ENCODE assay signal across 11 cellular contexts in the genomic region with DNA sequence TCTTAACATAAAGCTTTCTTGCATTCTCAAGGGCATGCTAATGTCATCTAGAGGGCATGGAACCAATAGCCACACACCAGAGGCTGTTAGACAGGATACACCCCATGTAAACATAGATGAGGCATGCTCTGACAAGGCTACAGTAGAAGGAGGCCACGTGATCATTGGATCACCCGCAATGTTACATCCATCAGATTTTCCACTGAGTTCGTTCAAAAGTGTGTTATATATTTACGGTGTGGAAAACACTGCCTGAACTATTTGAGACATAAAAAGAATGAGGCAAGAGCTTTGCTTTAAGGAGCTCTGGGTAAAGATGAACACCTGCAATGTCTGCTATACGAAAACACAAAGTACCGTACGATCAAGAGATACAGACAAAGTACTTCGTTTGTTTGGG.
DNase-seq lines count a peak whose midpoint lies in the region; ATAC-seq and TF ChIP-seq lines count a peak whose summit lies in the region.
"Had no signal": no experiment of that assay in that cellular context is flagged by ENCODE, and none has a peak within 500 bp of the region (broad histone marks: within the 10 kb centered on the region; RNA-seq: fewer than 3 reads in every experiment).

No MANE protein-coding gene starts in this region.

- no peak for TF ChIP-seq CTCF in brain microvascular endothelial cell (IDR thresholded peaks at IDR 0.05; ENCODE audit: low read depth, low read length, missing control alignments)

- no peaks in the 10 kb centered on the region for H3K27me3 ChIP-seq in brain microvascular endothelial cell (replicated peaks)
- H3K27me3 ChIP-seq: testis had no signal

- in situ Hi-C loops in brain microvascular endothelial cell (cut with HindIII; ENCODE audit: low pct_ligation_motif_present, low sequenced_read_pairs) = no loop called here

- no peaks in the 10 kb centered on the region for H3K36me3 ChIP-seq in brain microvascular endothelial cell (replicated peaks)
- H3K36me3 ChIP-seq: spleen had no signal

- H3K27ac ChIP-seq in brain microvascular endothelial cell (peak overlapping the region; percentile 76), temporal lobe (ENCODE audit: low read depth, low read length) (peak overlapping the region; percentile 56)
- H3K27ac ChIP-seq: spleen, testis had no signal

- DNase-seq in M059J (ENCODE audit: low read depth) (peak; percentile 54), brain microvascular endothelial cell (peak; percentile 43), iris pigment epithelial cell (ENCODE audit: low read depth) (peak; percentile 56), NAMALWA (ENCODE audit: low spot score) (no peak), hepatic stellate cell (ENCODE audit: low spot score) (no peak)
- DNase-seq: activated naive CD8-positive, alpha-beta T cell treated with anti-CD3 and anti-CD28 coated beads for 36 hours; CD8-positive, alpha-beta T cell had no signal

- no peak for ATAC-seq in HG03175 (IDR thresholded peaks at IDR 0.05; ENCODE audit: unreplicated experiment)
- ATAC-seq: CD8-positive, alpha-beta T cell had no signal

- peak overlapping the region; percentile 13 for H3K4me3 ChIP-seq in brain microvascular endothelial cell (ENCODE audit: low read depth, low read length)
- H3K4me3 ChIP-seq: spleen, testis had no signal

Comparison
In these comparisons a context has a peak if more than half of its experiments do, and no peak if none do; other contexts are left out.
1. DNase-seq: peak in M059J (single experiment), brain microvascular endothelial cell (single experiment) and iris pigment epithelial cell (single experiment); none in NAMALWA (single experiment) and hepatic stellate cell (single experiment).